Comparison of ENCODE assay signal across 8 cellular contexts in genomic region chr17:68035523-68036303, GRCh38. TPM values are rescaled to one million over a fixed set of nuclear protein-coding genes. Genes with fewer than 3 reads are reported as not detected.
A peak's percentile ranks its signal among the peaks of the same experiment; 100 is the strongest.
DNase-seq lines count a peak whose midpoint lies in the region; ATAC-seq and TF ChIP-seq lines count a peak whose summit lies in the region.

TSS of gene KPNA2 (plus strand) at chr17:68035735. CDS start at chr17:68037133, 1,398 bp downstream.

- peak; percentile 93 for ATAC-seq in HG03432 (IDR thresholded peaks at IDR 0.05; ENCODE audit: unreplicated experiment)

- TF ChIP-seq POLR2A in GM19193 (IDR thresholded peaks at IDR 0.05; ENCODE audit: extremely low read depth, insufficient read depth, insufficient read length), result peak; percentile 92

- DNase-seq in AML-193 (lab: John Stamatoyannopoulos, UW), result peak; percentile 98 to 99
- peak; percentile 99 for DNase-seq in NCI-H460 (ENCODE audit: extremely low read depth, low read depth)
- peak; percentile 90 for DNase-seq in activated CD4-positive, CD25-positive, alpha-beta regulatory T cell treated with anti-CD3 and anti-CD28 coated beads, Interleukin-2, amount 50 U/mL, for 72 hours
- peak; percentile 98 for DNase-seq in cerebellar cortex (ENCODE audit: low spot score)
- DNase-seq in islet precursor cell, result peak; percentile 99
- DNase-seq in stimulated activated CD4-positive, alpha-beta T cell treated with anti-CD3 and anti-CD28 coated beads, Interleukin-12 subunit alpha, Interleukin-12 subunit beta, amount 100 ng/mL, for 4 hours, result peak; percentile 85

RNA-seq across cellular contexts. Expression of gene KPNA2, which starts in this region (rescaled TPM):
- total RNA-seq in NCI-H460 (2014; rRNA removed; shearing (Covaris generic)), result 245 and 263 TPM in 2 replicates
- 173 and 190 TPM in 2 replicates for polyA plus RNA-seq in NCI-H460 (2014; cell fraction: nucleus; rRNA removed)

Comparison
In these comparisons a context has a peak if more than half of its experiments do, and no peak if none do; other contexts are left out.
1. Peak in every context shown above with its lines: DNase-seq and ATAC-seq.